12 cellular contexts compared by ENCODE assay signal in genomic region chr2:161158882-161159281, GRCh38. TPM values are rescaled to one million over a fixed set of nuclear protein-coding genes. Genes with fewer than 3 reads are reported as not detected.
DNase-seq lines count a peak whose midpoint lies in the region; ATAC-seq and TF ChIP-seq lines count a peak whose summit lies in the region.
"Had no signal": no experiment of that assay in that cellular context is flagged by ENCODE, and none has a peak within 500 bp of the region (broad histone marks: within the 10 kb centered on the region; RNA-seq: fewer than 3 reads in every experiment).

No MANE protein-coding gene starts in this region.

- H3K27ac ChIP-seq in VCaP, result peak overlapping the region; percentile 83; the same call in 1 of the 2 replicates

- CTCF ChIA-PET in Calu3 (lab: Charles Lee), result no interaction called here

- intact Hi-C loops in Calu3 (cut with micrococcal nuclease; ENCODE audit: unreplicated experiment) (no loop called here), left cardiac atrium (cut with DNase I) (no loop called here)

- ATAC-seq in naive thymus-derived CD8-positive, alpha-beta T cell, result no peak
- no peak for ATAC-seq in left cardiac atrium
- ATAC-seq in HG02571 (IDR thresholded peaks at IDR 0.05; ENCODE audit: unreplicated experiment), result no peak

- peaks cover 37% of the 10 kb centered on the region for H3K36me3 Mint-ChIP-seq in Calu3 (ENCODE audit: insufficient read depth, unreplicated experiment)
- peaks cover 7 to 14% (median 9%) of the 10 kb centered on the region in 3 donors for H3K36me3 Mint-ChIP-seq in naive thymus-derived CD8-positive, alpha-beta T cell

- POLR2A ChIA-PET in naive thymus-derived CD8-positive, alpha-beta T cell (lab: Charles Lee), result no interaction called here

- DNase-seq in AG10803 (ENCODE audit: low read depth) (peak; percentile 6), Calu3 (no peak), left cardiac atrium (no peak), NCI-H2227 treated with DMSO at 0.1 percent for 48 hours (lab: John Stamatoyannopoulos, UW) (no peak)
- DNase-seq in naive thymus-derived CD8-positive, alpha-beta T cell, result no peak
- DNase-seq in activated effector memory CD4-positive, alpha-beta T cell treated with Interleukin-2 at 50 U/mL for 16 hours, result no peak
- DNase-seq: NCI-H1417; occipital lobe; stimulated activated naive CD4-positive, alpha-beta T cell; uterus had no signal

- H3K4me1 Mint-ChIP-seq in Calu3 (ENCODE audit: low read depth, unreplicated experiment), result peaks cover 18% of the 10 kb centered on the region
- peaks cover 12 to 58% (median 32%) of the 10 kb centered on the region in 4 donors for H3K4me1 Mint-ChIP-seq in naive thymus-derived CD8-positive, alpha-beta T cell

- no peak overlapping the region for H3K4me3 ChIP-seq in AG10803 (ENCODE audit: low read length)

- no TSS peak for BruUV-seq in Calu3 (replicated peaks; lab: Mats Ljungman, UMichigan)

- H3K9me3 Mint-ChIP-seq in Calu3 (ENCODE audit: low read depth, unreplicated experiment), result no peaks in the 10 kb centered on the region
- no peaks in the 10 kb centered on the region for H3K9me3 Mint-ChIP-seq in naive thymus-derived CD8-positive, alpha-beta T cell

- TF ChIP-seq CTCF in AG10803 (conservative IDR thresholded peaks at IDR 0.05; ENCODE audit: low read length) (no peak), Calu3 (IDR thresholded peaks at IDR 0.05; ENCODE audit: unreplicated experiment) (no peak), VCaP (conservative IDR thresholded peaks at IDR 0.05) (no peak)

- no peak overlapping the region for H3K4me3 Mint-ChIP-seq in Calu3 (ENCODE audit: low read depth, unreplicated experiment)
- peak overlapping the region in 5 of 10 donors; percentile 22 to 99 (median 54) for H3K4me3 Mint-ChIP-seq in naive thymus-derived CD8-positive, alpha-beta T cell

- no peaks in the 10 kb centered on the region for H3K27me3 Mint-ChIP-seq in Calu3 (ENCODE audit: unreplicated experiment)
- no peaks in the 10 kb centered on the region for H3K27me3 Mint-ChIP-seq in naive thymus-derived CD8-positive, alpha-beta T cell

- peak overlapping the region; percentile 95 for H3K27ac Mint-ChIP-seq in Calu3 (ENCODE audit: unreplicated experiment)
- peak overlapping the region in 6 of 10 donors; percentile 24 to 98 (median 47) for H3K27ac Mint-ChIP-seq in naive thymus-derived CD8-positive, alpha-beta T cell

RNA-seq across cellular contexts. Expression of gene TANK, which starts 1.3 kb away (rescaled TPM):
- total RNA-seq in Calu3 (2022) (81.3 and 85.4 TPM in 2 replicates), left cardiac atrium (10 to 100 TPM; 33.6 to 33.7 TPM)
- 10 to 100 TPM; 59.5 to 65.8 TPM for total RNA-seq in naive thymus-derived CD8-positive, alpha-beta T cell
- polyA plus RNA-seq in naive thymus-derived CD8-positive, alpha-beta T cell, result 10 to 100 TPM; 32.7 to 43.8 (median 34.7) TPM
